ENCODE assay signal across 11 cellular contexts in genomic region chr1:234216116-234216703, GRCh38.
DNase-seq lines count a peak whose midpoint lies in the region; ATAC-seq and TF ChIP-seq lines count a peak whose summit lies in the region.
"Had no signal": no experiment of that assay in that cellular context is flagged by ENCODE, and none has a peak within 500 bp of the region (broad histone marks: within the 10 kb centered on the region; RNA-seq: fewer than 3 reads in every experiment).

No MANE protein-coding gene starts in this region.

- peaks cover 4% of the 10 kb centered on the region in 2 donors for H3K4me1 Mint-ChIP-seq in natural killer cell treated with Interleukin-12 subunit alpha and Interleukin-12 subunit beta and Interleukin-15 and Interleukin-18, amount 100 ng/mL, for 72 hours (ENCODE audit: low read depth in 2 of 2)

- H3K9me2 ChIP-seq in MM.1S (replicated peaks; ENCODE audit: insufficient read depth, low read length) = no peaks in the 10 kb centered on the region

- no peak overlapping the region for H3K4me3 ChIP-seq in MM.1S (ENCODE audit: low read length)
- H3K4me3 ChIP-seq: skin epidermis had no signal

- DNase-seq in GM13977 (ENCODE audit: low spot score) (peak; percentile 70), MM.1S (peak; percentile 21), left cardiac atrium (no peak), NCI-H1417 (lab: John Stamatoyannopoulos, UW) (no peak)
- no peak for DNase-seq in natural killer cell treated with Interleukin-12 subunit alpha and Interleukin-12 subunit beta and Interleukin-15 and Interleukin-18, amount 100 ng/mL, for 72 hours (ENCODE audit: low spot score)
- DNase-seq: activated effector memory CD4-positive, alpha-beta T cell treated with anti-CD3 and anti-CD28 coated beads, Interleukin-2, amount 50 U/mL, for 16 hours; NCI-H1092 treated with DMSO at 0.1 percent for 48 hours; SHP77 had no signal

- no peaks in the 10 kb centered on the region for H3F3A ChIP-seq in MM.1S (ENCODE audit: insufficient read depth, low read length)

- no peaks in the 10 kb centered on the region for H3K9me3 Mint-ChIP-seq in natural killer cell treated with Interleukin-12 subunit alpha and Interleukin-12 subunit beta and Interleukin-15 and Interleukin-18, amount 100 ng/mL, for 72 hours

- no peaks in the 10 kb centered on the region for H3K79me2 ChIP-seq in MM.1S (ENCODE audit: low read length)

- H3K9me3 ChIP-seq in MM.1S (replicated peaks; ENCODE audit: insufficient read depth, low read length) = no peaks in the 10 kb centered on the region

- H3K4me2 ChIP-seq in MM.1S (ENCODE audit: low read depth, low read length) = no peak overlapping the region

- peaks cover 12% of the 10 kb centered on the region; the same call in 1 of the 2 replicates for H3K27me3 ChIP-seq in MM.1S (replicated peaks; ENCODE audit: insufficient read depth, low read length)

- in situ Hi-C loops in GM13977 (cut with MboI; ENCODE audit: low pct_unique_long_range_greater_than_20kb, low sequenced_read_pairs, unreplicated experiment) = no loop called here

- H4K20me1 ChIP-seq in MM.1S (ENCODE audit: insufficient read depth, low read length) = no peaks in the 10 kb centered on the region

- no peak overlapping the region for H3K9ac ChIP-seq in MM.1S (ENCODE audit: low read length)

- no peaks in the 10 kb centered on the region for H3K36me3 ChIP-seq in MM.1S (replicated peaks; ENCODE audit: insufficient read depth, low read length)

- H2AFZ ChIP-seq in MM.1S (ENCODE audit: low read length) = no peak overlapping the region

- peak; percentile 41 for ATAC-seq in GM21447 (IDR thresholded peaks at IDR 0.05; ENCODE audit: unreplicated experiment)
- no peak for ATAC-seq in natural killer cell treated with Interleukin-12 subunit alpha and Interleukin-12 subunit beta and Interleukin-15 and Interleukin-18, amount 100 ng/mL, for 72 hours
- no peak for ATAC-seq in left cardiac atrium
- ATAC-seq in HG03439 (IDR thresholded peaks at IDR 0.05; ENCODE audit: unreplicated experiment) = no peak

- H3K27me3 Mint-ChIP-seq in natural killer cell treated with Interleukin-12 subunit alpha and Interleukin-12 subunit beta and Interleukin-15 and Interleukin-18, amount 100 ng/mL, for 72 hours = peaks cover 24 to 36% of the 10 kb centered on the region in 2 donors

- peak overlapping the region; percentile 49 for H3K4me3 Mint-ChIP-seq in natural killer cell treated with Interleukin-12 subunit alpha and Interleukin-12 subunit beta and Interleukin-15 and Interleukin-18, amount 100 ng/mL, for 72 hours

- H3K36me3 Mint-ChIP-seq in natural killer cell treated with Interleukin-12 subunit alpha and Interleukin-12 subunit beta and Interleukin-15 and Interleukin-18, amount 100 ng/mL, for 72 hours = no peaks in the 10 kb centered on the region

- TF ChIP-seq CTCF in GM13977 (IDR thresholded peaks at IDR 0.05; ENCODE audit: extremely low read depth, insufficient read depth, missing control alignments) (no peak), MM.1S (IDR thresholded peaks at IDR 0.05; ENCODE audit: low read length) (no peak)

- intact Hi-C loops in left cardiac atrium (cut with DNase I) = no loop called here

- H3K27ac Mint-ChIP-seq in natural killer cell treated with Interleukin-12 subunit alpha and Interleukin-12 subunit beta and Interleukin-15 and Interleukin-18, amount 100 ng/mL, for 72 hours = no peak overlapping the region

- no peak overlapping the region for H3K27ac ChIP-seq in MM.1S (ENCODE audit: low read length)

- H3K4me1 ChIP-seq in MM.1S (ENCODE audit: low read length) = no peaks in the 10 kb centered on the region

Comparison
In these comparisons a context has a peak if more than half of its experiments do, and no peak if none do; other contexts are left out.
1. DNase-seq: peak in GM13977 (single experiment) and MM.1S (single experiment); none in natural killer cell treated with Interleukin-12 subunit alpha and Interleukin-12 subunit beta and Interleukin-15 and Interleukin-18, amount 100 ng/mL, for 72 hours (single experiment), left cardiac atrium (single experiment) and NCI-H1417 (0 of 3).